ENCODE assay signal across 8 cellular contexts in the genomic region with DNA sequence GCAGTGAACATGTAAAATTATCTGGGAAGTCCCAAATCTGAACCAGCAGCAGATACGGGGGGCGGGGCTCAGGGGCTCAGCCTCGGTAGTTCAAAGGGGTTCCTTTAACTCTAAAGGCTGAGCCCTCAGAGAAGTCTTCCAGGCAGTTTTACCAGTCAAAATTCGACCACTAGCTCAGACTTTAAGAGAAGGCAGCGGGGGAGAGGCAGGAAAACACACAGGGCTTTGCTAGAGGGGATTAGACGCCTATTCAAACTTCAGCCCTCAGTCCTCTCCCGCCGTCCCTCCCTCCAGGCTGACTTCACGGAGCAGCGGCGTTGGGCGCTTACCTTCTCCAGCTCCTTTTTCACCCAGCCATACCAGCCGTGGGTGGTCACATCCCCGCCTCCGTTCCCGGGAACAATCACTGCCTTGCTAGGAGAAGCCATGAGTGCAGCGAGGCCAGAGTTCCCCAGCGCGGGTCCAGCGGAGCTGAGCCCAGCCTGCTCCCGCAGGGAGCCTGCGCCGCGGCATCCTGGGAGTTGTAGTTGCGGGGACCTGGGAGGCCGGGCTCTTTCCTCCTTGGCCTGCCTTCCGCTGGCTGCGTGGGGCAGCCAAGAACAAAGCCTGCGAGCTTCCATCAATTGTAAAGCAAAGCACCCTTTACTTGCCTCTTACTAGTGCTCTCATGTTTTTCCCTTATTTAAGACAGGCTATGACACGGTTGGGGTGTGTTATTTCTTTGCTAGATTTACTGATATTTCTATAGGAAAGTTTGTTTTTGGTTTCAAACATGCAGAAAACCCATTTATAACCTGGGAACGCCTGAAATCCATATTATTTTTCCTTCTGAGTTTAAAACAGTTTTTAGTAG. TPM values are rescaled to one million over a fixed set of nuclear protein-coding genes. Genes with fewer than 3 reads are reported as not detected.
DNase-seq lines count a peak whose midpoint lies in the region; ATAC-seq and TF ChIP-seq lines count a peak whose summit lies in the region.

A gene (minus strand): TSS at position 486 of the 853 bp plus-strand sequence. CDS start 58 bp downstream, at position 428.

- peak; percentile 77 for TF ChIP-seq POLR2A in Raji (IDR thresholded peaks at IDR 0.05; ENCODE audit: insufficient read depth, low read depth, low read length)

- no peaks in the 10 kb centered on the region for H3K27me3 ChIP-seq in GM23248 (replicated peaks; ENCODE audit: insufficient read depth)
- no peaks in the 10 kb centered on the region for H3K27me3 ChIP-seq in Karpas-422 (ENCODE audit: low read length)
- H3K27me3 ChIP-seq in neural cell (ENCODE audit: insufficient read depth, low read depth, low read length): no peaks in the 10 kb centered on the region

- peak; percentile 99 for ATAC-seq in stimulated activated naive CD8-positive, alpha-beta T cell treated with anti-CD3 and anti-CD28 coated beads, Interleukin-15, amount 100 ng/mL, for 72 hours

- peaks cover 5% of the 10 kb centered on the region for H3K27me3 Mint-ChIP-seq in stimulated activated naive CD8-positive, alpha-beta T cell treated with anti-CD3 and anti-CD28 coated beads, Interleukin-15, amount 100 ng/mL, for 72 hours

- no peaks in the 10 kb centered on the region for H3K9me3 Mint-ChIP-seq in stimulated activated naive CD8-positive, alpha-beta T cell treated with anti-CD3 and anti-CD28 coated beads, Interleukin-15, amount 100 ng/mL, for 72 hours

- H3K4me1 ChIP-seq in GM23248 (ENCODE audit: insufficient read depth): 0 out of 2 replicates have a peak, but pooled peaks cover 10% of the 10 kb centered on the region
- H3K4me1 ChIP-seq in Karpas-422 (ENCODE audit: low read length): peaks cover 14% of the 10 kb centered on the region

- TF ChIP-seq EP300 in neural cell (conservative IDR thresholded peaks at IDR 0.05; ENCODE audit: poor library complexity, severe bottlenecking): peak; percentile 66

- H3K27ac ChIP-seq in GM23248 (peak within 1 kb of the TSS; percentile 14), Karpas-422 (ENCODE audit: low read length) (peak within 1 kb of the TSS; percentile 23; the same call in 1 of the 2 replicates), neural cell (ENCODE audit: low read length) (peak within 1 kb of the TSS; percentile 88)

- H3K9me2 ChIP-seq in GM23248 (ENCODE audit: insufficient read depth) (no peaks in the 10 kb centered on the region), Karpas-422 (replicated peaks; ENCODE audit: insufficient read depth, low read length) (no peaks in the 10 kb centered on the region), neural cell (ENCODE audit: insufficient read depth, low read length) (no peaks in the 10 kb centered on the region)

- DNase-seq in EL (peak; percentile 82), GM23248 (peak; percentile 94), Karpas-422 (peak; percentile 94), fibroblast of villous mesenchyme (ENCODE audit: low read depth) (peak; percentile 69)
- peak; percentile 54 for DNase-seq in activated effector memory CD4-positive, alpha-beta T cell treated with Interleukin-2 at 50 U/mL for 16 hours
- peak; percentile 70 to 73 for DNase-seq in stimulated activated naive CD8-positive, alpha-beta T cell treated with anti-CD3 and anti-CD28 coated beads, Interleukin-15, amount 100 ng/mL, for 72 hours

- H2AFZ ChIP-seq in GM23248: peak within 1 kb of the TSS; percentile 99
- H2AFZ ChIP-seq in Karpas-422 (ENCODE audit: low read length): peak within 1 kb of the TSS; percentile 77
- H2AFZ ChIP-seq in neural cell (ENCODE audit: low read depth, low read length): peak within 1 kb of the TSS; percentile 94

- in situ Hi-C loops in GM23248 (cut with MboI): no loop called here

- peak within 1 kb of the TSS; percentile 90 to 96 for H3K27ac Mint-ChIP-seq in stimulated activated naive CD8-positive, alpha-beta T cell treated with anti-CD3 and anti-CD28 coated beads, Interleukin-15, amount 100 ng/mL, for 72 hours

- WGBS in GM23248 (ENCODE audit: low coverage in 1 of 2, low lambda C conversion rate in 2 of 2, missing lambda C conversion rate in 2 of 2), 2 experiments: 3 to 4% methylated on average over 31 of the region's 31 CpGs

- TF ChIP-seq RAD21 in neural cell (conservative IDR thresholded peaks at IDR 0.05): peak; percentile 49

- H3K4me3 Mint-ChIP-seq in stimulated activated naive CD8-positive, alpha-beta T cell treated with anti-CD3 and anti-CD28 coated beads, Interleukin-15, amount 100 ng/mL, for 72 hours: peak within 1 kb of the TSS; percentile 98 to 99

- H3K9ac ChIP-seq in GM23248 (peak within 1 kb of the TSS; percentile 81), Karpas-422 (ENCODE audit: low read length) (peak within 1 kb of the TSS; percentile 77), neural cell (ENCODE audit: low read length) (peak within 1 kb of the TSS; percentile 75)

- H3K36me3 ChIP-seq in GM23248 (ENCODE audit: low read depth): no peaks in the 10 kb centered on the region
- peaks cover 18% of the 10 kb centered on the region for H3K36me3 ChIP-seq in Karpas-422 (ENCODE audit: insufficient read depth, low read length)
- H3K36me3 ChIP-seq in neural cell (ENCODE audit: insufficient read depth, low read length): no peaks in the 10 kb centered on the region

- TF ChIP-seq CTCF in fibroblast of villous mesenchyme (IDR thresholded peaks at IDR 0.05; ENCODE audit: insufficient read depth, low read depth, low read length) (no peak), neural cell (IDR thresholded peaks at IDR 0.05; ENCODE audit: poor library complexity, severe bottlenecking) (peak; percentile 30)

- H3K4me2 ChIP-seq in GM23248 (ENCODE audit: unreplicated experiment) (peak within 1 kb of the TSS; percentile 96), Karpas-422 (ENCODE audit: low read depth, low read length, poor library complexity, severe bottlenecking) (peak within 1 kb of the TSS; percentile 79), neural cell (ENCODE audit: low read length) (peak within 1 kb of the TSS; percentile 84)

- H3K79me2 ChIP-seq in GM23248 (ENCODE audit: insufficient read depth): peaks cover 13% of the 10 kb centered on the region
- peaks cover 28% of the 10 kb centered on the region for H3K79me2 ChIP-seq in Karpas-422 (ENCODE audit: low read length)
- H3K79me2 ChIP-seq in neural cell (replicated peaks; ENCODE audit: insufficient read depth, low read length): peaks cover 3% of the 10 kb centered on the region

- H3F3A ChIP-seq in GM23248 (ENCODE audit: insufficient read depth) (no peaks in the 10 kb centered on the region), neural cell (ENCODE audit: insufficient read depth, low read length, poor library complexity, severe bottlenecking) (no peaks in the 10 kb centered on the region)

- H3K9me3 ChIP-seq in GM23248 (ENCODE audit: low read depth) (no peaks in the 10 kb centered on the region), Karpas-422 (ENCODE audit: low read length) (no peaks in the 10 kb centered on the region), neural cell (ENCODE audit: low read length) (no peaks in the 10 kb centered on the region)

- H3K4me3 ChIP-seq in GM23248 (peak within 1 kb of the TSS; percentile 99), Karpas-422 (ENCODE audit: low read length) (peak within 1 kb of the TSS; percentile 81), fibroblast of villous mesenchyme (ENCODE audit: low read depth, low read length) (peak within 1 kb of the TSS; percentile 88), neural cell (ENCODE audit: low read length) (peak within 1 kb of the TSS; percentile 85)

- no peaks in the 10 kb centered on the region for H4K20me1 ChIP-seq in GM23248 (ENCODE audit: insufficient read depth)
- no peaks in the 10 kb centered on the region for H4K20me1 ChIP-seq in Karpas-422 (ENCODE audit: insufficient read depth, low read depth, low read length)
- H4K20me1 ChIP-seq in neural cell (ENCODE audit: insufficient read depth): no peaks in the 10 kb centered on the region

- H3K4me1 Mint-ChIP-seq in stimulated activated naive CD8-positive, alpha-beta T cell treated with anti-CD3 and anti-CD28 coated beads, Interleukin-15, amount 100 ng/mL, for 72 hours: peaks cover 20% of the 10 kb centered on the region

TF ChIP-seq in neural cell, 6 proteins besides CTCF, POLR2A, EP300 and RAD21:
- TF ChIP-seq SMC3 (conservative IDR thresholded peaks at IDR 0.05; ENCODE audit: poor library complexity): peak; percentile 52
- peak; percentile 87 for TF ChIP-seq MXI1 (conservative IDR thresholded peaks at IDR 0.05; ENCODE audit: poor library complexity, severe bottlenecking)
- TF ChIP-seq, protein P1, sequence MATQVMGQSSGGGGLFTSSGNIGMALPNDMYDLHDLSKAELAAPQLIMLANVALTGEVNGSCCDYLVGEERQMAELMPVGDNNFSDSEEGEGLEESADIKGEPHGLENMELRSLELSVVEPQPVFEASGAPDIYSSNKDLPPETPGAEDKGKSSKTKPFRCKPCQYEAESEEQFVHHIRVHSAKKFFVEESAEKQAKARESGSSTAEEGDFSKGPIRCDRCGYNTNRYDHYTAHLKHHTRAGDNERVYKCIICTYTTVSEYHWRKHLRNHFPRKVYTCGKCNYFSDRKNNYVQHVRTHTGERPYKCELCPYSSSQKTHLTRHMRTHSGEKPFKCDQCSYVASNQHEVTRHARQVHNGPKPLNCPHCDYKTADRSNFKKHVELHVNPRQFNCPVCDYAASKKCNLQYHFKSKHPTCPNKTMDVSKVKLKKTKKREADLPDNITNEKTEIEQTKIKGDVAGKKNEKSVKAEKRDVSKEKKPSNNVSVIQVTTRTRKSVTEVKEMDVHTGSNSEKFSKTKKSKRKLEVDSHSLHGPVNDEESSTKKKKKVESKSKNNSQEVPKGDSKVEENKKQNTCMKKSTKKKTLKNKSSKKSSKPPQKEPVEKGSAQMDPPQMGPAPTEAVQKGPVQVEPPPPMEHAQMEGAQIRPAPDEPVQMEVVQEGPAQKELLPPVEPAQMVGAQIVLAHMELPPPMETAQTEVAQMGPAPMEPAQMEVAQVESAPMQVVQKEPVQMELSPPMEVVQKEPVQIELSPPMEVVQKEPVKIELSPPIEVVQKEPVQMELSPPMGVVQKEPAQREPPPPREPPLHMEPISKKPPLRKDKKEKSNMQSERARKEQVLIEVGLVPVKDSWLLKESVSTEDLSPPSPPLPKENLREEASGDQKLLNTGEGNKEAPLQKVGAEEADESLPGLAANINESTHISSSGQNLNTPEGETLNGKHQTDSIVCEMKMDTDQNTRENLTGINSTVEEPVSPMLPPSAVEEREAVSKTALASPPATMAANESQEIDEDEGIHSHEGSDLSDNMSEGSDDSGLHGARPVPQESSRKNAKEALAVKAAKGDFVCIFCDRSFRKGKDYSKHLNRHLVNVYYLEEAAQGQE (IDR thresholded peaks at IDR 0.05; ENCODE audit: borderline replicate concordance): peak; percentile 83
- peak; percentile 86 for TF ChIP-seq TAF1 (IDR thresholded peaks at IDR 0.05; ENCODE audit: low read depth)
- peak; percentile 70 for TF ChIP-seq POLR2AphosphoS5 (IDR thresholded peaks at IDR 0.05)
- no peak for TF ChIP-seq EZH2 (IDR thresholded peaks at IDR 0.05; ENCODE audit: borderline replicate concordance, insufficient read depth, low read length, poor library complexity, severe bottlenecking)

RNA-seq across cellular contexts. Expression of the gene that starts here (rescaled TPM):
- 29.9 and 32.1 TPM in 2 replicates for total RNA-seq in GM23248 (2014; rRNA removed; shearing (Covaris generic))
- polyA plus RNA-seq in GM23248 (2016; fragmentation: Nextera tagmentation; extraction: Ambion mirVana) (11.3 and 11.6 TPM in 2 replicates), neural cell (34.4 and 37.9 TPM in 2 replicates)
- 7.9 and 11.2 TPM in 2 replicates for total RNA-seq in Karpas-422 (2014; rRNA removed; shearing (Covaris generic); ENCODE audit: low replicate concordance)
- 15.5 and 20.3 TPM in 2 replicates for total RNA-seq in fibroblast of villous mesenchyme
- polyA minus RNA-seq in neural cell: 38.7 and 39.0 TPM in 2 replicates

Comparison
In these comparisons a context has a peak if more than half of its experiments do, and no peak if none do; other contexts are left out.
1. Peak in every context shown above with its lines: DNase-seq, ATAC-seq, H3K4me3 ChIP-seq and H3K27ac ChIP-seq.
2. H3K27ac ChIP-seq: peak in every context shown above with its lines; median percentile 88 in neural cell; 23 in Karpas-422; 14 in GM23248.